ENCODE assay signal across 17 cellular contexts in the genomic region with DNA sequence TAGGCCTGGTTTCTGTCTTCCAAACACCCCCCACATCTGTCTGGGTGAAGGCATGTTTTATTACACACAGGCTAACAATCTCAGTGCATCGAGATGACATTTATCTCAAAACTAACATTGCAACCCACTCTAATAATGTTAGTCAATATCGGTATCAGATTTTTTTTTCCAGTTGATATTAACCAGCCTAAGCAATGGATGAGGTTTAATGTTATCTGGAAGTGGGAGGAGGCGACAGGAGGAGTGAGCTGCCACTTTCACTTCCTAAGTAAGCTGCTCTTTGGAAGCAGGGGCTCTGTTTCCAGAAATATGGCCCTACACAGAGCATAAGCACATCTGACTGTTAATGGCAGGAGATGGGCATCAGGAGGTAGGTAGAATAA. TPM values are rescaled to one million over a fixed set of nuclear protein-coding genes. Genes with fewer than 3 reads are reported as not detected.
A peak's percentile ranks its signal among the peaks of the same experiment; 100 is the strongest.
DNase-seq lines count a peak whose midpoint lies in the region; ATAC-seq and TF ChIP-seq lines count a peak whose summit lies in the region.
"Had no signal": no experiment of that assay in that cellular context is flagged by ENCODE, and none has a peak within 500 bp of the region (broad histone marks: within the 10 kb centered on the region; RNA-seq: fewer than 3 reads in every experiment).

No MANE protein-coding gene starts in this region.

- intact Hi-C loops in cardiac septum (cut with DNase I) (no loop called here), lower lobe of right lung (cut with DNase I) (no loop called here), thyroid gland (cut with DNase I) (no loop called here), dorsolateral prefrontal cortex (cut with DNase I) (no loop called here)
- intact Hi-C loops in activated T-helper 2 cell treated with anti-CD3 and anti-CD28 coated beads, Interferon-gamma antibody, Interleukin-2, Interleukin-4, amounts not matched to agents 10 μg/mL and 5 μg/mL and 100 μg/mL, durations not matched to agents 14 hours and 24 hours and 36 hours (cut with micrococcal nuclease), result no loop called here

- H3K4me3 ChIP-seq in cardiac muscle cell (no peak overlapping the region), lower lobe of right lung (no peak overlapping the region), thyroid gland (replicated peaks in 1 of 3) (no peak overlapping the region), dorsolateral prefrontal cortex (no peak overlapping the region)

- H3K27ac ChIP-seq in cardiac muscle cell (peak overlapping the region; percentile 61), lower lobe of right lung (peak overlapping the region; percentile 84), thyroid gland (peak overlapping the region; percentile 15 to 94 (median 93)), dorsolateral prefrontal cortex (no peak overlapping the region)
- H3K27ac ChIP-seq: parathyroid adenoma had no signal

- H3K4me1 ChIP-seq in cardiac muscle cell (ENCODE audit: low read depth), result peaks cover 93% of the 10 kb centered on the region
- peaks cover 95% of the 10 kb centered on the region for H3K4me1 ChIP-seq in lower lobe of right lung
- H3K4me1 ChIP-seq in thyroid gland, result peaks cover 91 to 95% of the 10 kb centered on the region in 2 donors

- no peaks in the 10 kb centered on the region for H3K36me3 ChIP-seq in cardiac muscle cell
- no peaks in the 10 kb centered on the region for H3K36me3 ChIP-seq in lower lobe of right lung
- H3K36me3 ChIP-seq in thyroid gland, result no peaks in the 10 kb centered on the region
- H3K36me3 ChIP-seq: WERI-Rb-1 had no signal

- no peaks in the 10 kb centered on the region for H3K27me3 Mint-ChIP-seq in activated T-helper 2 cell treated with anti-CD3 and anti-CD28 coated beads, Interferon-gamma antibody, Interleukin-2, Interleukin-4, amounts not matched to agents 10 μg/mL and 5 μg/mL and 100 μg/mL, durations not matched to agents 14 hours and 24 hours and 36 hours (ENCODE audit: low read depth)
- H3K27me3 Mint-ChIP-seq: activated CD8-positive, alpha-beta memory T cell treated with anti-CD3 and anti-CD28 coated beads, Interleukin-2, amount 10 ng/mL, durations not matched to agents 7 days and 5 days; effector memory CD8-positive, alpha-beta T cell had no signal

- no peak overlapping the region for H3K4me3 Mint-ChIP-seq in activated T-helper 2 cell treated with anti-CD3 and anti-CD28 coated beads, Interferon-gamma antibody, Interleukin-2, Interleukin-4, amounts not matched to agents 10 μg/mL and 5 μg/mL and 100 μg/mL, durations not matched to agents 14 hours and 24 hours and 36 hours (ENCODE audit: low read depth)
- H3K4me3 Mint-ChIP-seq: activated CD8-positive, alpha-beta memory T cell treated with anti-CD3 and anti-CD28 coated beads, Interleukin-2, amount 10 ng/mL, durations not matched to agents 7 days and 5 days had no signal

- ATAC-seq in lower lobe of right lung (no peak), HG02678 (IDR thresholded peaks at IDR 0.05; ENCODE audit: unreplicated experiment) (no peak)
- ATAC-seq: activated CD8-positive, alpha-beta memory T cell treated with anti-CD3 and anti-CD28 coated beads, Interleukin-2, amount 10 ng/mL, durations not matched to agents 7 days and 5 days; effector memory CD8-positive, alpha-beta T cell had no signal

- TF ChIP-seq POLR2A in thyroid gland (IDR thresholded peaks at IDR 0.05), result no peak

- H3K27ac Mint-ChIP-seq in activated T-helper 2 cell treated with anti-CD3 and anti-CD28 coated beads, Interferon-gamma antibody, Interleukin-2, Interleukin-4, amounts not matched to agents 10 μg/mL and 5 μg/mL and 100 μg/mL, durations not matched to agents 14 hours and 24 hours and 36 hours, result peak overlapping the region; percentile 26
- H3K27ac Mint-ChIP-seq: activated CD8-positive, alpha-beta memory T cell treated with anti-CD3 and anti-CD28 coated beads, Interleukin-2, amount 10 ng/mL, durations not matched to agents 7 days and 5 days had no signal

- TF ChIP-seq CTCF in cardiac muscle cell (IDR thresholded peaks at IDR 0.05; ENCODE audit: low read depth, low read length) (no peak), lower lobe of right lung (IDR thresholded peaks at IDR 0.05) (no peak), thyroid gland (IDR thresholded peaks at IDR 0.05) (no peak), dorsolateral prefrontal cortex (IDR thresholded peaks at IDR 0.05 in 54 of 56, conservative IDR thresholded peaks at IDR 0.05 in 2 of 56; ENCODE audit: low read depth in 1 of 56, partially characterized antibody in 56 of 56) (no peak)

- H3K4me1 Mint-ChIP-seq in activated T-helper 2 cell treated with anti-CD3 and anti-CD28 coated beads, Interferon-gamma antibody, Interleukin-2, Interleukin-4, amounts not matched to agents 10 μg/mL and 5 μg/mL and 100 μg/mL, durations not matched to agents 14 hours and 24 hours and 36 hours (ENCODE audit: low read depth), result peaks cover 75% of the 10 kb centered on the region

- no peaks in the 10 kb centered on the region for H3K27me3 ChIP-seq in cardiac muscle cell
- H3K27me3 ChIP-seq in lower lobe of right lung (ENCODE audit: low read depth), result no peaks in the 10 kb centered on the region
- no peaks in the 10 kb centered on the region for H3K27me3 ChIP-seq in thyroid gland
- H3K27me3 ChIP-seq in dorsolateral prefrontal cortex, result no peaks in the 10 kb centered on the region

- H3K9me3 ChIP-seq in cardiac muscle cell (ENCODE audit: low read depth) (no peaks in the 10 kb centered on the region), lower lobe of right lung (no peaks in the 10 kb centered on the region), thyroid gland (no peaks in the 10 kb centered on the region)

- H3K36me3 Mint-ChIP-seq in activated T-helper 2 cell treated with anti-CD3 and anti-CD28 coated beads, Interferon-gamma antibody, Interleukin-2, Interleukin-4, amounts not matched to agents 10 μg/mL and 5 μg/mL and 100 μg/mL, durations not matched to agents 14 hours and 24 hours and 36 hours (ENCODE audit: low read depth), result peaks cover 40% of the 10 kb centered on the region

- no peaks in the 10 kb centered on the region for H3K9me3 Mint-ChIP-seq in activated T-helper 2 cell treated with anti-CD3 and anti-CD28 coated beads, Interferon-gamma antibody, Interleukin-2, Interleukin-4, amounts not matched to agents 10 μg/mL and 5 μg/mL and 100 μg/mL, durations not matched to agents 14 hours and 24 hours and 36 hours
- H3K9me3 Mint-ChIP-seq: effector memory CD8-positive, alpha-beta T cell; immature natural killer cell had no signal

- DNase-seq in cardiac muscle cell (ENCODE audit: low read depth in 1 of 2, low spot score in 1 of 2), result no peak
- no peak for DNase-seq in cardiac septum (ENCODE audit: low spot score)
- DNase-seq in activated T-helper 2 cell treated with anti-CD3 and anti-CD28 coated beads, Interferon-gamma antibody, Interleukin-2, Interleukin-4, amounts not matched to agents 10 μg/mL and 5 μg/mL and 100 μg/mL, durations not matched to agents 14 hours and 24 hours and 36 hours (ENCODE audit: low spot score), result no peak
- no peak for DNase-seq in lower lobe of right lung
- no peak for DNase-seq in thyroid gland
- no peak for DNase-seq in dorsolateral prefrontal cortex
- DNase-seq in cerebellar cortex (ENCODE audit: low spot score), result no peak
- DNase-seq: activated naive CD4-positive, alpha-beta T cell; COR-L47; effector memory CD8-positive, alpha-beta T cell; immature natural killer cell; NCI-H187; NCI-H510A had no signal

- 69 to 75% methylated on average over 3 of the region's 3 CpGs for WGBS in thyroid gland, 2 donors

RNA-seq across cellular contexts. Expression of gene NOD1, which starts 5.2 kb away (rescaled TPM):
- total RNA-seq in cardiac muscle cell, result 38.6 and 79.6 TPM in 2 replicates
- polyA plus RNA-seq in cardiac muscle cell, result 20.3 and 42.5 TPM in 2 replicates
- total RNA-seq in cardiac septum, result 13.2 TPM
- total RNA-seq in activated T-helper 2 cell treated with anti-CD3 and anti-CD28 coated beads, Interferon-gamma antibody, Interleukin-2, Interleukin-4, amounts not matched to agents 10 μg/mL and 5 μg/mL and 100 μg/mL, durations not matched to agents 14 hours and 24 hours and 36 hours, result 14.8 and 15.8 TPM in 2 replicates
- 42.9 TPM for total RNA-seq in lower lobe of right lung
- 10 to 100 TPM; 15.6 to 50.4 (median 26.7) TPM for total RNA-seq in thyroid gland
- 10 to 100 TPM in 8 of 120 experiments, 1 to 10 TPM in 112; 2.5 to 12.4 (median 5.4) TPM for total RNA-seq in dorsolateral prefrontal cortex

RNA-seq across cellular contexts. Expression of gene GGCT, which starts 31.2 kb away (rescaled TPM):
- 41.9 and 49.8 TPM in 2 replicates for total RNA-seq in cardiac muscle cell
- 66.2 and 81.2 TPM in 2 replicates for polyA plus RNA-seq in cardiac muscle cell
- total RNA-seq in cardiac septum, result 20.8 TPM
- total RNA-seq in activated T-helper 2 cell treated with anti-CD3 and anti-CD28 coated beads, Interferon-gamma antibody, Interleukin-2, Interleukin-4, amounts not matched to agents 10 μg/mL and 5 μg/mL and 100 μg/mL, durations not matched to agents 14 hours and 24 hours and 36 hours, result 71.6 and 72.7 TPM in 2 replicates
- total RNA-seq in lower lobe of right lung, result 28.8 TPM
- 10 to 100 TPM; 24.1 to 47.0 (median 30.1) TPM for total RNA-seq in thyroid gland
- 10 to 100 TPM; 14.1 to 56.5 (median 30.5) TPM for total RNA-seq in dorsolateral prefrontal cortex

Comparison
In these comparisons a context has a peak if more than half of its experiments do, and no peak if none do; other contexts are left out.
1. H3K27ac ChIP-seq: peak in cardiac muscle cell (single experiment), lower lobe of right lung (single experiment) and thyroid gland (3 of 3); none in dorsolateral prefrontal cortex (0 of 59).